In genomic region chr3:159252772-159253384, GRCh38 we compare ENCODE assay signal across 9 cellular contexts.
DNase-seq lines count a peak whose midpoint lies in the region; ATAC-seq, FAIRE-seq and TF ChIP-seq lines count a peak whose summit lies in the region.
"Had no signal": no experiment of that assay in that cellular context is flagged by ENCODE, and none has a peak within 500 bp of the region (broad histone marks: within the 10 kb centered on the region; RNA-seq: fewer than 3 reads in every experiment).

No MANE protein-coding gene starts in this region.

- POLR2A ChIA-PET in HEK293T (lab: Yijun Ruan, JAX) (no interaction called here), H1 (lab: Charles Lee; ENCODE audit: partially characterized antibody) (no interaction called here)

- H2BK12ac ChIP-seq in H1 (ENCODE audit: low read depth, low read length) = no peak overlapping the region

- no peak overlapping the region for H2AK5ac ChIP-seq in H1 (ENCODE audit: low read depth, low read length)

- no peaks in the 10 kb centered on the region for H3K36me3 ChIP-seq in H1 (ENCODE audit: control insufficient read depth in 2 of 4, insufficient read depth in 4 of 4, low read length in 3 of 4)
- no peaks in the 10 kb centered on the region for H3K36me3 ChIP-seq in smooth muscle cell (ENCODE audit: low read depth)

- no peak overlapping the region for H3K9ac ChIP-seq in H1 (replicated peaks in 1 of 4; ENCODE audit: extremely low read depth in 1 of 4, low read depth in 3 of 4, low read length in 3 of 4)
- H3K9ac ChIP-seq in smooth muscle cell (ENCODE audit: low read depth) = no peak overlapping the region

- peak; percentile 94 for TF ChIP-seq RAD21 in H1 (IDR thresholded peaks at IDR 0.05 in 1 of 2, conservative IDR thresholded peaks at IDR 0.05 in 1 of 2; ENCODE audit: low read depth in 2 of 2, low read length in 2 of 2)

- ATAC-seq in HG03196 (IDR thresholded peaks at IDR 0.05; ENCODE audit: unreplicated experiment) (no peak), GM19455 (IDR thresholded peaks at IDR 0.05; ENCODE audit: unreplicated experiment) (no peak), HG03280 (IDR thresholded peaks at IDR 0.05; ENCODE audit: unreplicated experiment) (no peak)

- CTCF ChIA-PET in HEK293T (lab: Yijun Ruan, JAX) (interaction anchor here (0.9 kb wide), 1 partner anchor 335 kb away, joined by 4 read pairs; no protein-coding TSS in a partner anchor), H1 (lab: Charles Lee; ENCODE audit: partially characterized antibody) (interaction anchor here (0.6 to 5.3 kb wide), 43 partner anchors 8 to 646 kb away, joined by 3 to 53 read pairs (median 5); no protein-coding TSS in a partner anchor)

- no peak overlapping the region for H4K5ac ChIP-seq in H1 (ENCODE audit: insufficient read length, low read depth, low read length)

- H3K4me1 ChIP-seq in H1 (replicated peaks in 1 of 4; ENCODE audit: control insufficient read depth in 3 of 4, insufficient read depth in 4 of 4, low read length in 3 of 4) (no peaks in the 10 kb centered on the region), smooth muscle cell (ENCODE audit: low read depth) (no peaks in the 10 kb centered on the region)

- no peak overlapping the region for H2BK120ac ChIP-seq in H1 (replicated peaks; ENCODE audit: low read depth, low read length)

- H3K4ac ChIP-seq in H1 (replicated peaks; ENCODE audit: insufficient read length, low read depth, low read length) = no peak overlapping the region

- 56% methylated on average over 2 of the region's 2 CpGs; no CpG with 5 or more reads in 1 of the 2 experiments for WGBS in H1 (ENCODE audit: extremely low coverage in 1 of 2, insufficient coverage in 1 of 2, insufficient read length in 1 of 2, insufficient replicate concordance in 2 of 2, low coverage in 1 of 2, low lambda C conversion rate in 2 of 2, missing lambda C conversion rate in 1 of 2), 2 experiments
- WGBS in smooth muscle cell (ENCODE audit: low lambda C conversion rate) = 26% methylated on average over 2 of the region's 2 CpGs

- no peak overlapping the region for H3K56ac ChIP-seq in H1 (replicated peaks; ENCODE audit: insufficient read length, low read depth, low read length)

- H3K23ac ChIP-seq in H1 (ENCODE audit: insufficient read length) = no peak overlapping the region

- H3K79me2 ChIP-seq in H1 (ENCODE audit: control insufficient read depth in 1 of 2, insufficient read depth in 2 of 2, low read length in 2 of 2) (no peaks in the 10 kb centered on the region), smooth muscle cell (ENCODE audit: low read depth) (no peaks in the 10 kb centered on the region)

- peak; percentile 48 for DNase-seq in COLO829 (ENCODE audit: low spot score)
- DNase-seq in HEK293T (ENCODE audit: extremely low spot score) = peak; percentile 27
- peak; percentile 78 for DNase-seq in NOMO-1 treated with DMSO at 0.1 percent for 48 hours (lab: John Stamatoyannopoulos, UW; ENCODE audit: unreplicated experiment)
- no peak for DNase-seq in H1 (ENCODE audit: low read depth in 1 of 2, low spot score in 2 of 2)
- DNase-seq in smooth muscle cell (lab: John Stamatoyannopoulos, UW; ENCODE audit: unreplicated experiment) = no peak

- H3K27me3 ChIP-seq in H1 (replicated peaks in 1 of 4; ENCODE audit: control insufficient read depth in 3 of 4, extremely low read depth in 1 of 4, insufficient read depth in 3 of 4, low read length in 3 of 4) (no peaks in the 10 kb centered on the region), smooth muscle cell (ENCODE audit: low read depth) (peaks cover 33% of the 10 kb centered on the region)

- no peak overlapping the region for H3K4me2 ChIP-seq in H1 (ENCODE audit: insufficient read depth in 1 of 2, low read depth in 2 of 2, low read length in 2 of 2)
- H3K4me2 ChIP-seq in smooth muscle cell = no peak overlapping the region

- H3K4me3 ChIP-seq in H1 (ENCODE audit: extremely low read depth in 1 of 4, insufficient read depth in 2 of 4, low read depth in 3 of 4, low read length in 4 of 4) = no peak overlapping the region
- H3K4me3 ChIP-seq in smooth muscle cell = no peak overlapping the region

- no peak overlapping the region for H3K27ac ChIP-seq in H1 (ENCODE audit: low read depth, low read length)
- H3K27ac ChIP-seq in smooth muscle cell (ENCODE audit: low read depth) = no peak overlapping the region

- no peak for TF ChIP-seq EP300 in H1 (IDR thresholded peaks at IDR 0.05; ENCODE audit: borderline replicate concordance in 1 of 2, low read depth in 2 of 2, low read length in 2 of 2)

- H3K79me1 ChIP-seq in H1 (ENCODE audit: low read depth, low read length) = no peaks in the 10 kb centered on the region

- H3K14ac ChIP-seq in H1 (ENCODE audit: insufficient read length) = no peak overlapping the region

- H4K20me1 ChIP-seq in H1 (replicated peaks in 1 of 2; ENCODE audit: control insufficient read depth in 1 of 2, insufficient read depth in 2 of 2, low read length in 2 of 2) (no peaks in the 10 kb centered on the region), smooth muscle cell (ENCODE audit: low read depth) (no peaks in the 10 kb centered on the region)

- H3K9me3 ChIP-seq in H1 (ENCODE audit: insufficient read depth in 2 of 2, low read depth in 1 of 2, low read length in 1 of 2) (no peaks in the 10 kb centered on the region), smooth muscle cell (replicated peaks; ENCODE audit: low read depth) (no peaks in the 10 kb centered on the region)

- no peak overlapping the region for H3K18ac ChIP-seq in H1 (ENCODE audit: extremely low read depth, low read length)

- no peak overlapping the region for H4K8ac ChIP-seq in H1 (ENCODE audit: extremely low read depth, insufficient read depth, low read length)

- H4K91ac ChIP-seq in H1 (replicated peaks; ENCODE audit: insufficient read length, low read length) = no peak overlapping the region

- no peak overlapping the region for H2BK5ac ChIP-seq in H1 (ENCODE audit: low read depth, low read length)

- H2AFZ ChIP-seq in H1 (ENCODE audit: low read length) (no peak overlapping the region), smooth muscle cell (ENCODE audit: low read depth) (no peak overlapping the region)

- no peaks in the 10 kb centered on the region for H3F3A ChIP-seq in smooth muscle cell (ENCODE audit: low read depth)

- H2BK20ac ChIP-seq in H1 (ENCODE audit: low read length) = no peak overlapping the region

- TF ChIP-seq POLR2A in H1 (IDR thresholded peaks at IDR 0.05; ENCODE audit: control extremely low read depth in 1 of 2, low read depth in 2 of 2, low read length in 2 of 2) = no peak

- TF ChIP-seq CTCF in H1 (IDR thresholded peaks at IDR 0.05; ENCODE audit: control extremely low read depth in 1 of 3, insufficient read depth in 1 of 3, low read depth in 1 of 3, low read length in 3 of 3) = peak in 2 of 3 experiments; percentile 73 to 74; a peak in 3 of 4 replicates
- peak; percentile 83 for TF ChIP-seq CTCF in smooth muscle cell (IDR thresholded peaks at IDR 0.05; ENCODE audit: borderline replicate concordance, insufficient read depth, poor library complexity, severe bottlenecking)

- no peak overlapping the region for H2BK15ac ChIP-seq in H1 (ENCODE audit: low read length)

- peak; percentile 81 for FAIRE-seq in H1 (lab: Jason Lieb, UNC)
- FAIRE-seq: islet of Langerhans had no signal

- no peaks in the 10 kb centered on the region; the same call in 1 of the 2 replicates for H3K23me2 ChIP-seq in H1 (ENCODE audit: low read depth, low read length)

TF ChIP-seq in HEK293T, 16 proteins besides CTCF, POLR2A, EP300 and RAD21:
- TF ChIP-seq PKNOX1 (IDR thresholded peaks at IDR 0.05) (no peak), BHLHE40 (IDR thresholded peaks at IDR 0.05; ENCODE audit: borderline replicate concordance) (no peak), ARNT (IDR thresholded peaks at IDR 0.05) (no peak), FOXK2 (IDR thresholded peaks at IDR 0.05) (no peak), LEF1 (IDR thresholded peaks at IDR 0.05; ENCODE audit: borderline replicate concordance) (no peak), SP1 (IDR thresholded peaks at IDR 0.05) (no peak), SUZ12 (IDR thresholded peaks at IDR 0.05) (no peak), CTBP1 (IDR thresholded peaks at IDR 0.05; ENCODE audit: borderline replicate concordance) (no peak), ELF4 (IDR thresholded peaks at IDR 0.05) (no peak), FOXM1 (IDR thresholded peaks at IDR 0.05; ENCODE audit: borderline replicate concordance) (no peak), FOXA1 (IDR thresholded peaks at IDR 0.05) (no peak), NFRKB (IDR thresholded peaks at IDR 0.05) (no peak)

TF ChIP-seq in H1, 55 proteins besides CTCF, POLR2A, EP300 and RAD21:
- TF ChIP-seq HDAC2 (IDR thresholded peaks at IDR 0.05; ENCODE audit: borderline replicate concordance in 1 of 2, low read depth in 2 of 2, low read length in 2 of 2) (no peak), ZNF274 (IDR thresholded peaks at IDR 0.05; ENCODE audit: borderline replicate concordance, extremely low read depth, low read length) (no peak), BCL11A (IDR thresholded peaks at IDR 0.05; ENCODE audit: low read depth in 2 of 2, low read length in 2 of 2) (no peak), TAF7 (optimal IDR thresholded peaks at IDR 0.05; ENCODE audit: borderline replicate concordance, low read depth, low read length) (no peak)
TF ChIP-seq in H1: peak in this region for 0.

Comparison
In these comparisons a context has a peak if more than half of its experiments do, and no peak if none do; other contexts are left out.
1. DNase-seq: peak in COLO829 (single experiment), HEK293T (single experiment) and NOMO-1 treated with DMSO at 0.1 percent for 48 hours (single experiment); none in H1 (0 of 2) and smooth muscle cell (single experiment).